ENCODE assay signal across 9 cellular contexts in the genomic region with DNA sequence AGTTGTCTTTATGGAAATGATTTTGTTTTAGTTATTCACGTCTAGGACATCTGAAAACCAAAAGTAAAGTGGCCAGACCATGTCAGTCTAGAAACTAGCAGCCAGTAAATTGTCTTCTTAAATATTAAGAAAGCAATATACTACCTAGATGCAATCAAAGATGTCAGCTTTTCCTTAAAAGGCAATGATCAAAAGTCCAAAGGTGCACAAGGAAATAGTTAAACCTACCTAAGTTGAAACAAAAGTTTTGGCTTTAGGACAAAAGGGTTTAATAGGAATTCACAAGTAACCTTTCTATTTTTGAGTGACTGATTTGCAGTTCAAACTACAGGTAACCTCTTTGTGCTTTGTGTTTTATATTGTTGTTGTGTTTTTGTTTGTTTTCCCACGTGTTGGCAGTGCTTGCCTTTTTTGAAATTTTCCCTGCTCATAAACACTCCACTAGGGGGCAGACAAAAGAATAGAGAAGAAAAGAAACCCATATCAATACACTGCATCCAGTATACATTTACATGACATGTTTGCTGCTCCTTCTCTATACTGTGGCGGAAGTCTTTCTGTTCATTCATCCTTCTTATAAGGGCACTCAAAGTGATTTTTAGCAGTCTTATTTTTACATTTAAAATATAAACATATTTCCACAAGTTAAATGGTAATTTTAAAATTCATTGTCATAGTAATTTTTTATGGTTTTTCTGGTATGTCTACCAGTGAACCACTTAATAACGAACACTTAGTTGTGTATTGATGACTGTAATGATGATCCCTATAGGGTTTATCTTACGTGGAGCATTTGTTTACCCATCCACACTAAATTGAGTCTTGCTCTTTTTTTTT.
DNase-seq lines count a peak whose midpoint lies in the region; ATAC-seq and TF ChIP-seq lines count a peak whose summit lies in the region.
"Had no signal": no experiment of that assay in that cellular context is flagged by ENCODE, and none has a peak within 500 bp of the region (broad histone marks: within the 10 kb centered on the region; RNA-seq: fewer than 3 reads in every experiment).

No MANE protein-coding gene starts in this region.

- in situ Hi-C loops in IMR-90 (cut with MboI; ENCODE audit: low sequenced_read_pairs): no loop called here

- TF ChIP-seq POLR2A in IMR-90 (IDR thresholded peaks at IDR 0.05; ENCODE audit: low read depth, low read length): no peak
- no peak for TF ChIP-seq POLR2A in esophagus squamous epithelium (IDR thresholded peaks at IDR 0.05)

- no peak overlapping the region for H4K5ac ChIP-seq in IMR-90 (ENCODE audit: low read depth, low read length)

- no TSS peak for BruUV-seq in IMR-90 (replicated peaks; lab: Mats Ljungman, UMichigan)

- H3K4me1 ChIP-seq in IMR-90 (ENCODE audit: control insufficient read depth, insufficient read depth, low read length) (peaks cover 7% of the 10 kb centered on the region), esophagus squamous epithelium (peaks cover 0 to 48% (median 8%) of the 10 kb centered on the region in 3 donors), psoas muscle (peaks cover 73% of the 10 kb centered on the region)

- CTCF ChIA-PET in IMR-90 (lab: Yijun Ruan, JAX) (no interaction called here), RWPE1 (lab: Yijun Ruan, JAX) (interaction anchor here (0.7 kb wide), 1 partner anchor 38 kb away, joined by 4 read pairs; no protein-coding TSS in a partner anchor)

- H3K18ac ChIP-seq in IMR-90 (ENCODE audit: low read depth, low read length): no peak overlapping the region

- TF ChIP-seq RAD21 in IMR-90 (IDR thresholded peaks at IDR 0.05; ENCODE audit: low read length): peak; percentile 25; the same call in 1 of the 2 replicates

- H2BK120ac ChIP-seq in IMR-90 (ENCODE audit: low read depth, low read length): no peak overlapping the region

- TF ChIP-seq CTCF in IMR-90 (conservative IDR thresholded peaks at IDR 0.05; ENCODE audit: low read depth, low read length) (peak; percentile 48), RWPE1 (conservative IDR thresholded peaks at IDR 0.05; ENCODE audit: low read depth) (peak; percentile 61), esophagus squamous epithelium (IDR thresholded peaks at IDR 0.05) (peak; percentile 32 to 71 (median 48)), psoas muscle (IDR thresholded peaks at IDR 0.05) (peak; percentile 61)

- peak; percentile 52 for ATAC-seq in GM19455 (IDR thresholded peaks at IDR 0.05; ENCODE audit: unreplicated experiment)
- no peak for ATAC-seq in IMR-90 (ENCODE audit: low read depth)
- ATAC-seq in psoas muscle: no peak

- no peaks in the 10 kb centered on the region for H3K36me3 ChIP-seq in IMR-90 (ENCODE audit: control insufficient read depth, insufficient read depth, low read length)
- no peaks in the 10 kb centered on the region for H3K36me3 ChIP-seq in esophagus squamous epithelium
- no peaks in the 10 kb centered on the region for H3K36me3 ChIP-seq in psoas muscle (ENCODE audit: insufficient read depth in 1 of 2, low read depth in 1 of 2)

- dilution Hi-C loops in IMR-90 (cut with HindIII; ENCODE audit: low sequenced_read_pairs, unreplicated experiment): no loop called here

- intact Hi-C loops in IMR-90 (cut with micrococcal nuclease): loop anchor here (5.0 kb wide), 1 partner anchor 83 kb away; no protein-coding TSS in a partner anchor
- intact Hi-C loops in esophagus squamous epithelium (cut with DNase I): loop anchor here (10.0 kb wide), 1 partner anchor 65 kb away; a partner anchor contains a TSS
- intact Hi-C loops in psoas muscle (cut with DNase I): no loop called here
- intact Hi-C loops in posterior cingulate gyrus (cut with DNase I): no loop called here

- no peak overlapping the region for H2BK5ac ChIP-seq in IMR-90 (ENCODE audit: low read depth, low read length, poor library complexity, severe bottlenecking)

- H3K9me3 ChIP-seq in IMR-90 (ENCODE audit: control insufficient read depth, insufficient read depth, low read length): no peaks in the 10 kb centered on the region
- H3K9me3 ChIP-seq in esophagus squamous epithelium: no peaks in the 10 kb centered on the region
- H3K9me3 ChIP-seq in psoas muscle: no peaks in the 10 kb centered on the region

- no peak overlapping the region for H4K91ac ChIP-seq in IMR-90 (ENCODE audit: insufficient read depth, low read depth, low read length)

- no peak overlapping the region for H2AK9ac ChIP-seq in IMR-90 (replicated peaks; ENCODE audit: low read depth, low read length, poor library complexity)

- H3K79me1 ChIP-seq in IMR-90 (ENCODE audit: low read depth in 1 of 2, low read length in 2 of 2): peaks cover 19 to 48% of the 10 kb centered on the region in 2 experiments

- DNase-seq in DMS153 treated with DMSO at 0.1 percent for 48 hours (lab: John Stamatoyannopoulos, UW; ENCODE audit: unreplicated experiment) (peak; percentile 49), IMR-90 (peak; percentile 21), RWPE1 (ENCODE audit: low spot score) (no peak), esophagus squamous epithelium (lab: John Stamatoyannopoulos, UW) (no peak), psoas muscle (no peak), posterior cingulate gyrus (no peak), islet precursor cell (no peak)

- H3K14ac ChIP-seq in IMR-90 (replicated peaks; ENCODE audit: low read depth, low read length): no peak overlapping the region

- no peak overlapping the region for H3K4me2 ChIP-seq in IMR-90 (ENCODE audit: low read depth, low read length)

- H2BK20ac ChIP-seq in IMR-90 (ENCODE audit: low read depth, low read length): no peak overlapping the region

- POLR2A ChIA-PET in IMR-90 (lab: Charles Lee; ENCODE audit: unreplicated experiment) (no interaction called here), RWPE1 (lab: Yijun Ruan, JAX; ENCODE audit: low non-redundant PET) (no interaction called here)

- peaks cover 3% of the 10 kb centered on the region; the same call in 1 of the 2 replicates for H4K20me1 ChIP-seq in IMR-90 (ENCODE audit: insufficient read depth, low read length)

- H3K23ac ChIP-seq in IMR-90 (ENCODE audit: low read depth, low read length): no peak overlapping the region

- H3K4ac ChIP-seq in IMR-90 (ENCODE audit: low read depth, low read length): no peak overlapping the region

- no peak overlapping the region for H2AFZ ChIP-seq in IMR-90 (replicated peaks; ENCODE audit: low read length, poor library complexity)

- no peak overlapping the region for H3K56ac ChIP-seq in IMR-90 (ENCODE audit: extremely low read depth, insufficient read depth, low read length)

- H2AK5ac ChIP-seq in IMR-90 (ENCODE audit: low read depth, low read length): no peak overlapping the region

- H3K9me1 ChIP-seq in IMR-90 (ENCODE audit: insufficient read depth, low read length): peaks cover 9% of the 10 kb centered on the region

- H3K27ac ChIP-seq in IMR-90 (ENCODE audit: insufficient read depth, low read length): no peak overlapping the region
- H3K27ac ChIP-seq in RWPE1: no peak overlapping the region
- no peak overlapping the region for H3K27ac ChIP-seq in esophagus squamous epithelium
- peak overlapping the region; percentile 94 for H3K27ac ChIP-seq in psoas muscle
- H3K27ac ChIP-seq: skin epidermis had no signal

- no peak overlapping the region for H3K4me3 ChIP-seq in IMR-90 (ENCODE audit: insufficient read depth, low read depth, low read length)
- H3K4me3 ChIP-seq in esophagus squamous epithelium: no peak overlapping the region
- H3K4me3 ChIP-seq in psoas muscle: no peak overlapping the region
- H3K4me3 ChIP-seq: skin epidermis had no signal

- H4K8ac ChIP-seq in IMR-90 (ENCODE audit: low read depth in 2 of 2, low read length in 2 of 2): no peak overlapping the region

- no peak overlapping the region for H3K9ac ChIP-seq in IMR-90 (ENCODE audit: low read depth, low read length)

- no peak overlapping the region for H2BK15ac ChIP-seq in IMR-90 (ENCODE audit: low read depth, low read length)

- WGBS in IMR-90 (ENCODE audit: extremely low coverage in 2 of 2, insufficient read length in 1 of 2), 2 experiments: no CpG with 5 or more reads among the region's 5 CpGs
- WGBS in esophagus squamous epithelium, 2 donors: 63 to 70% methylated on average over 5 of the region's 5 CpGs
- 69 to 79% (median 73%) methylated on average over 5 of the region's 5 CpGs for WGBS in psoas muscle, 3 donors

- H3K27me3 ChIP-seq in IMR-90 (ENCODE audit: control insufficient read depth, insufficient read depth, low read length): no peaks in the 10 kb centered on the region
- no peaks in the 10 kb centered on the region for H3K27me3 ChIP-seq in esophagus squamous epithelium
- no peaks in the 10 kb centered on the region for H3K27me3 ChIP-seq in psoas muscle (ENCODE audit: insufficient read depth in 3 of 3, low read length in 2 of 3)

TF ChIP-seq in IMR-90, 13 proteins besides CTCF, POLR2A, EP300 and RAD21:
- TF ChIP-seq NFE2L2 (IDR thresholded peaks at IDR 0.05; ENCODE audit: low read depth, low read length) (no peak), SMC3 (IDR thresholded peaks at IDR 0.05; ENCODE audit: low read depth, low read length) (peak; percentile 38; the same call in 1 of the 2 replicates)
TF ChIP-seq in IMR-90: peak in this region for 1.

Comparison
In these comparisons a context has a peak if more than half of its experiments do, and no peak if none do; other contexts are left out.
1. DNase-seq: peak in DMS153 treated with DMSO at 0.1 percent for 48 hours (single experiment) and IMR-90 (single experiment); none in RWPE1 (single experiment), esophagus squamous epithelium (single experiment), psoas muscle (0 of 2), posterior cingulate gyrus (0 of 10) and islet precursor cell (single experiment).
2. intact Hi-C loops: an anchor here in IMR-90 (5.0 kb wide) and esophagus squamous epithelium (10.0 kb wide); none called in psoas muscle and posterior cingulate gyrus.
3. Peak in every context shown above with its lines, with median percentiles within 50 percentile points of each other: CTCF ChIP-seq.